Comparison of ENCODE assay signal across 10 cellular contexts in the genomic region with DNA sequence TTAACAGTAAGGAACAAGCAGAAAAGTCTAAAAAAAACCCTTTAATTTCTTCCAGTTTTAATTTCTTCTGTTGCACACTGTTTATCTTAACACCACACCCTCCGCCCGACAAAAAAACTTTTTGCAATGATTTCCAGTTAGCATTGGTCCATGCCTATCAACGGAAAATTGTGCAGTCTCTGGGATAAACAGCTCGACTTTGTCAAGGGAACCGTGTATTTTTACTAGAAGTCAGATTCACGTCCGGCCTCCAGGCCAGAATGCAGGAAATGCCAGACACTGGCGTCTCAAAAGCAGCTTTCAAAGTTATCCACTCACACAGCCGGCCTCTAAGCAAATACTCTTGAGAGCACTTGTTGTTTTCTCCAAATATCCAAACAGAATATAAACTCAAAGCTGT. TPM values are rescaled to one million over a fixed set of nuclear protein-coding genes. Genes with fewer than 3 reads are reported as not detected.
DNase-seq lines count a peak whose midpoint lies in the region; ATAC-seq and TF ChIP-seq lines count a peak whose summit lies in the region.
"Had no signal": no experiment of that assay in that cellular context is flagged by ENCODE, and none has a peak within 500 bp of the region (broad histone marks: within the 10 kb centered on the region; RNA-seq: fewer than 3 reads in every experiment).

No MANE protein-coding gene starts in this region.

- H3K4me1 ChIP-seq in gastroesophageal sphincter, result peaks cover 4 to 48% (median 10%) of the 10 kb centered on the region in 3 donors

- WGBS in gastroesophageal sphincter (ENCODE audit: low coverage in 1 of 2), 2 donors, result 5 to 6% methylated on average over 9 of the region's 9 CpGs

- no peak for TF ChIP-seq EP300 in gastroesophageal sphincter (IDR thresholded peaks at IDR 0.05)

- H3K9me3 ChIP-seq in gastroesophageal sphincter, result no peaks in the 10 kb centered on the region

- H3K4me3 ChIP-seq in gastroesophageal sphincter, result no peak overlapping the region

- H3K27ac ChIP-seq in VCaP (peak overlapping the region; percentile 70), gastroesophageal sphincter (peak overlapping the region; percentile 2 to 81 (median 72))

- H3K27me3 ChIP-seq in gastroesophageal sphincter, result no peaks in the 10 kb centered on the region

- no peak for TF ChIP-seq POLR2A in gastroesophageal sphincter (IDR thresholded peaks at IDR 0.05)

- ATAC-seq in gastroesophageal sphincter, result peak; percentile 78

- TF ChIP-seq CTCF in VCaP (conservative IDR thresholded peaks at IDR 0.05), result no peak
- no peak for TF ChIP-seq CTCF in gastroesophageal sphincter (IDR thresholded peaks at IDR 0.05)
- no peak for TF ChIP-seq CTCF in GM10266 (IDR thresholded peaks at IDR 0.05; ENCODE audit: control insufficient read depth, insufficient read depth, low read depth, missing control alignments)

- DNase-seq in DMS79 (lab: John Stamatoyannopoulos, UW) (peak; percentile 54), pulmonary artery endothelial cell (ENCODE audit: low read depth, low spot score) (peak; percentile 80), NCI-H2227 (lab: John Stamatoyannopoulos, UW; ENCODE audit: unreplicated experiment) (no peak), HPDE6-E6E7 (ENCODE audit: extremely low spot score) (no peak), GM10266 (ENCODE audit: extremely low spot score) (no peak), NCI-H446 (lab: John Stamatoyannopoulos, UW) (no peak)
- DNase-seq: stimulated activated naive CD4-positive, alpha-beta T cell treated with Interleukin-2 at 50 U/mL for 16 hours had no signal

- H3K36me3 ChIP-seq in gastroesophageal sphincter, result peaks cover 0 to 44% of the 10 kb centered on the region in 2 donors

RNA-seq across cellular contexts. Expression of a gene that starts 0.4 kb away (rescaled TPM):
- not detected for total RNA-seq in gastroesophageal sphincter
- 0.07 and 0.11 TPM in 2 replicates for total RNA-seq in pulmonary artery endothelial cell

RNA-seq across cellular contexts. Expression of a gene that starts 36.6 kb away (rescaled TPM):
- total RNA-seq in gastroesophageal sphincter (100 to 1,000 TPM in 3 of 4 donors, 10 to 100 TPM in 1; 95.9 to 275 (median 151) TPM), pulmonary artery endothelial cell (575 and 1,000 TPM in 2 replicates)

RNA-seq across cellular contexts. Expression of a gene that starts 50.9 kb away (rescaled TPM):
- not detected for total RNA-seq in gastroesophageal sphincter
- total RNA-seq in pulmonary artery endothelial cell, result not detected in 2 replicates
- total RNA-seq: mononuclear cell had no signal

Comparison
In these comparisons a context has a peak if more than half of its experiments do, and no peak if none do; other contexts are left out.
1. DNase-seq: peak in DMS79 (single experiment) and pulmonary artery endothelial cell (single experiment); none in NCI-H2227 (single experiment), HPDE6-E6E7 (single experiment), GM10266 (single experiment) and NCI-H446 (0 of 2).